Comparison of ENCODE assay signal across 11 cellular contexts in genomic region chr12:7716391-7716790, GRCh38. TPM values are rescaled to one million over a fixed set of nuclear protein-coding genes. Genes with fewer than 3 reads are reported as not detected.
A peak's percentile ranks its signal among the peaks of the same experiment; 100 is the strongest.
DNase-seq lines count a peak whose midpoint lies in the region; ATAC-seq and TF ChIP-seq lines count a peak whose summit lies in the region.
"Had no signal": no experiment of that assay in that cellular context is flagged by ENCODE, and none has a peak within 500 bp of the region (broad histone marks: within the 10 kb centered on the region; RNA-seq: fewer than 3 reads in every experiment).

No MANE protein-coding gene starts in this region.

- H3K27ac ChIP-seq in C4-2B (no peak overlapping the region), PC-3 (ENCODE audit: low read length) (no peak overlapping the region)

- H3K27me3 ChIP-seq in PC-3 (ENCODE audit: low read length): peaks cover 2% of the 10 kb centered on the region; the same call in 1 of the 2 replicates

- no peak for ATAC-seq in PC-3
- ATAC-seq in HG03571 (IDR thresholded peaks at IDR 0.05; ENCODE audit: unreplicated experiment): no peak

- no peaks in the 10 kb centered on the region for H3K36me3 ChIP-seq in PC-3 (ENCODE audit: low read depth, low read length)

- no TSS peak for BruUV-seq in PC-3 (replicated peaks; lab: Mats Ljungman, UMichigan)

- H3K4me3 ChIP-seq in PC-3 (ENCODE audit: low read length): no peak overlapping the region

- POLR2A ChIA-PET in PC-3 (lab: Charles Lee; ENCODE audit: unreplicated experiment): no interaction called here

- H4K20me1 ChIP-seq in PC-3 (ENCODE audit: low read length): no peaks in the 10 kb centered on the region

- H3K4me2 ChIP-seq in PC-3 (ENCODE audit: low read length): no peak overlapping the region

- DNase-seq in HCEC 1CT (peak; percentile 37), PC-3 (no peak), iPS-NIHi7 (ENCODE audit: extremely low spot score) (peak; percentile 56), NCI-H524 treated with DMSO at 0.1 percent for 48 hours (lab: John Stamatoyannopoulos, UW) (no peak), T-helper 1 cell (no peak)
- no peak for DNase-seq in activated T-cell treated with anti-CD3 and anti-CD28 coated beads, Interleukin-2, amount 50 U/mL, for 48 hours
- DNase-seq: activated T-cell treated with anti-CD3 and anti-CD28 coated beads, Interleukin-2, amount 50 U/mL, for 72 hours; effector memory CD4-positive, alpha-beta T cell had no signal

- TF ChIP-seq CTCF in C4-2B (conservative IDR thresholded peaks at IDR 0.05) (peak; percentile 65), PC-3 (conservative IDR thresholded peaks at IDR 0.05; ENCODE audit: low read depth, low read length) (0 out of 2 replicates have a peak, but pooled peaks have one; percentile 18)

- H3K9me3 ChIP-seq in PC-3 (ENCODE audit: low read length): no peaks in the 10 kb centered on the region

- H3K4me1 ChIP-seq in PC-3 (ENCODE audit: insufficient read depth, low read length): no peaks in the 10 kb centered on the region

- no peaks in the 10 kb centered on the region for H3K9me2 ChIP-seq in PC-3 (replicated peaks; ENCODE audit: low read length)

- H3F3A ChIP-seq in PC-3 (ENCODE audit: low read length, unreplicated experiment): no peaks in the 10 kb centered on the region

- H3K9ac ChIP-seq in PC-3 (ENCODE audit: low read length): no peak overlapping the region

- no peak overlapping the region for H2AFZ ChIP-seq in PC-3 (ENCODE audit: low read length)

- intact Hi-C loops in PC-3 (cut with micrococcal nuclease): no loop called here

- CTCF ChIA-PET in PC-3 (lab: Charles Lee): no interaction called here

- H3K79me2 ChIP-seq in PC-3 (ENCODE audit: low read length): no peaks in the 10 kb centered on the region

RNA-seq across cellular contexts. Expression of gene DPPA3, which starts 5.2 kb away (rescaled TPM):
- not detected in 2 replicates for total RNA-seq in PC-3 (2014; rRNA removed)
- total RNA-seq: activated T-cell treated with anti-CD3 and anti-CD28 coated beads, Interleukin-2, amount 50 U/mL, for 72 hours; lung microvascular endothelial cell had no signal

RNA-seq across cellular contexts. Expression of gene GDF3, which starts 20.8 kb away (rescaled TPM):
- total RNA-seq in PC-3 (2014; rRNA removed): not detected in 2 replicates
- total RNA-seq: activated T-cell treated with anti-CD3 and anti-CD28 coated beads, Interleukin-2, amount 50 U/mL, for 72 hours had no signal

RNA-seq across cellular contexts. Expression of gene CLEC4C, which starts 30.8 kb away (rescaled TPM):
- total RNA-seq in PC-3 (2014; rRNA removed): not detected in 2 replicates
- total RNA-seq: activated T-cell treated with anti-CD3 and anti-CD28 coated beads, Interleukin-2, amount 50 U/mL, for 72 hours; lung microvascular endothelial cell had no signal

RNA-seq across cellular contexts. Expression of gene NANOGNB, which starts 48.6 kb away (rescaled TPM):
- not detected in 2 replicates for total RNA-seq in PC-3 (2014; rRNA removed)
- total RNA-seq: activated T-cell treated with anti-CD3 and anti-CD28 coated beads, Interleukin-2, amount 50 U/mL, for 72 hours; lung microvascular endothelial cell had no signal

RNA-seq across cellular contexts. Expression of gene APOBEC1, which starts 50.7 kb away (rescaled TPM):
- not detected in 2 replicates for total RNA-seq in PC-3 (2014; rRNA removed)
- total RNA-seq: activated T-cell treated with anti-CD3 and anti-CD28 coated beads, Interleukin-2, amount 50 U/mL, for 72 hours; lung microvascular endothelial cell had no signal

Comparison
In these comparisons a context has a peak if more than half of its experiments do, and no peak if none do; other contexts are left out.
1. DNase-seq: peak in HCEC 1CT (single experiment) and iPS-NIHi7 (single experiment); none in PC-3 (single experiment), NCI-H524 treated with DMSO at 0.1 percent for 48 hours (single experiment), activated T-cell treated with anti-CD3 and anti-CD28 coated beads, Interleukin-2, amount 50 U/mL, for 48 hours (0 of 2) and T-helper 1 cell (0 of 5).